ENCODE assay signal across 28 cellular contexts in genomic region chr2:239469101-239469960, GRCh38.
"Had no signal": no experiment of that assay in that cellular context is flagged by ENCODE, and none has a peak within 500 bp of the region (broad histone marks: within the 10 kb centered on the region; RNA-seq: fewer than 3 reads in every experiment).

No MANE protein-coding gene starts in this region.

- H3K27me3 ChIP-seq: gastroesophageal sphincter, hepatocyte, left lung, neural progenitor cell, right lobe of liver, upper lobe of left lung had no signal

- H3K27ac ChIP-seq: gastroesophageal sphincter, hepatocyte, left lung, lower lobe of right lung, neural progenitor cell, right lobe of liver, skin epidermis, upper lobe of left lung, WERI-Rb-1 had no signal

- H3K27me3 Mint-ChIP-seq: central memory CD8-positive, alpha-beta T cell had no signal

- H3K4me1 ChIP-seq: lower lobe of right lung, right lobe of liver had no signal

- H2AFZ ChIP-seq: hepatocyte, neural progenitor cell had no signal

- H3K4me1 Mint-ChIP-seq: activated naive CD4-positive, alpha-beta T cell treated with anti-CD3 and anti-CD28 coated beads, Interleukin-2, amount 10 ng/mL, durations not matched to agents 7 days and 5 days; central memory CD8-positive, alpha-beta T cell; natural killer cell; neural progenitor cell had no signal

- H3K9ac ChIP-seq: neural progenitor cell, SK-N-SH had no signal

- H3K79me2 ChIP-seq: hepatocyte had no signal

- H3K4me3 ChIP-seq: gastroesophageal sphincter, hepatocyte, left lung, lower lobe of right lung, neural progenitor cell, right lobe of liver, skin epidermis, upper lobe of left lung had no signal

- H3K9me3 ChIP-seq: gastroesophageal sphincter, left lung, lower lobe of right lung, right lobe of liver, SK-N-SH, upper lobe of left lung had no signal

- DNase-seq: activated CD4-positive, alpha-beta T cell treated with anti-CD3 and anti-CD28 coated beads for 48 hours; activated CD4-positive, alpha-beta T cell treated with anti-CD3 and anti-CD28 coated beads, Interleukin-2, amount 50 U/mL, for 48 hours; activated gamma-delta T cell; activated naive CD4-positive, alpha-beta T cell treated with anti-CD3 and anti-CD28 coated beads, Interleukin-2, amount 10 ng/mL, durations not matched to agents 7 days and 5 days; amygdala; dermis blood vessel endothelial cell; effector CD8-positive, alpha-beta T cell; lower lobe of right lung; mesenchymal stem cell; natural killer cell; occipital lobe; SK-N-SH; stimulated activated CD4-positive, alpha-beta T cell treated with anti-CD3 and anti-CD28 coated beads, Interleukin-12 subunit alpha, Interleukin-12 subunit beta, amount 100 ng/mL, for 4 hours; stimulated activated CD4-positive, alpha-beta T cell treated with anti-CD3 and anti-CD28 coated beads, Interleukin-4, amount 100 ng/mL, for 1 hour; stimulated activated naive CD8-positive, alpha-beta T cell treated with anti-CD3 and anti-CD28 coated beads, Interleukin-15, Interleukin-2, amounts not matched to agents 100 U/mL and 50 U/mL, for 24 hours; SW 1271; T-helper 17 cell; T1000; WERI-Rb-1 had no signal

- H3K36me3 ChIP-seq: gastroesophageal sphincter, left lung, lower lobe of right lung, neural progenitor cell, right lobe of liver, upper lobe of left lung, WERI-Rb-1 had no signal

- H3K4me3 Mint-ChIP-seq: activated naive CD4-positive, alpha-beta T cell treated with anti-CD3 and anti-CD28 coated beads, Interleukin-2, amount 10 ng/mL, durations not matched to agents 7 days and 5 days; central memory CD8-positive, alpha-beta T cell; natural killer cell; neural progenitor cell; T-helper 17 cell had no signal

- H3K4me2 ChIP-seq: hepatocyte, neural progenitor cell, SK-N-SH had no signal

- H3K9me3 Mint-ChIP-seq: activated naive CD4-positive, alpha-beta T cell treated with anti-CD3 and anti-CD28 coated beads, Interleukin-2, amount 10 ng/mL, durations not matched to agents 7 days and 5 days; central memory CD8-positive, alpha-beta T cell; natural killer cell had no signal

- H3K27ac Mint-ChIP-seq: activated naive CD4-positive, alpha-beta T cell treated with anti-CD3 and anti-CD28 coated beads, Interleukin-2, amount 10 ng/mL, durations not matched to agents 7 days and 5 days; natural killer cell; neural progenitor cell; T-helper 17 cell had no signal

- H3K36me3 Mint-ChIP-seq: activated naive CD4-positive, alpha-beta T cell treated with anti-CD3 and anti-CD28 coated beads, Interleukin-2, amount 10 ng/mL, durations not matched to agents 7 days and 5 days; natural killer cell had no signal

- ATAC-seq: activated CD4-positive, CD25-positive, alpha-beta regulatory T cell treated with anti-CD3 and anti-CD28 coated beads, Interleukin-2, amount 50 U/mL, for 24 hours; gastroesophageal sphincter; left lung; lower lobe of right lung; natural killer cell; right lobe of liver; stimulated activated naive CD8-positive, alpha-beta T cell treated with anti-CD3 and anti-CD28 coated beads, Interleukin-15, Interleukin-2, amounts not matched to agents 100 U/mL and 50 U/mL, for 24 hours; T-helper 17 cell had no signal
